In genomic region chr7:74410772-74411171, GRCh38 we compare ENCODE assay signal across 28 cellular contexts. TPM values are rescaled to one million over a fixed set of nuclear protein-coding genes. Genes with fewer than 3 reads are reported as not detected.
DNase-seq lines count a peak whose midpoint lies in the region; FAIRE-seq and TF ChIP-seq lines count a peak whose summit lies in the region.
"Had no signal": no experiment of that assay in that cellular context is flagged by ENCODE, and none has a peak within 500 bp of the region (broad histone marks: within the 10 kb centered on the region; RNA-seq: fewer than 3 reads in every experiment).

No MANE protein-coding gene starts in this region.

- no peaks in the 10 kb centered on the region for H3K9me3 ChIP-seq in HEK293 (ENCODE audit: control insufficient read depth, insufficient read depth, low read depth, low read length)
- H3K9me3 ChIP-seq in astrocyte (ENCODE audit: insufficient read depth, low read depth, low read length): no peaks in the 10 kb centered on the region
- H3K9me3 ChIP-seq in endodermal cell (ENCODE audit: control insufficient read depth, low read length): no peaks in the 10 kb centered on the region
- H3K9me3 ChIP-seq in tibial artery: no peaks in the 10 kb centered on the region
- H3K9me3 ChIP-seq: BE2C, BLaER1 had no signal

- H3K27ac Mint-ChIP-seq in astrocyte (ENCODE audit: unreplicated experiment) (no peak overlapping the region), endodermal cell (no peak overlapping the region), progenitor cell of endocrine pancreas (peak overlapping the region; percentile 93)
- H3K27ac Mint-ChIP-seq: CD14-positive monocyte; CD4-positive, alpha-beta memory T cell; CD4-positive, CD25-positive, alpha-beta regulatory T cell had no signal

- POLR2A ChIA-PET in HEK293 (lab: Yijun Ruan, JAX): no interaction called here

- H3K27ac ChIP-seq in HEK293 (ENCODE audit: extremely low read depth, low read depth, low read length) (no peak overlapping the region), astrocyte (ENCODE audit: low read depth, low read length) (no peak overlapping the region), endodermal cell (ENCODE audit: low read depth, low read length) (no peak overlapping the region), tibial artery (no peak overlapping the region)
- H3K27ac ChIP-seq: BLaER1 had no signal

- H3K36me3 Mint-ChIP-seq in astrocyte (ENCODE audit: low read depth, unreplicated experiment) (no peaks in the 10 kb centered on the region), endodermal cell (ENCODE audit: low read depth) (peaks cover 5% of the 10 kb centered on the region), progenitor cell of endocrine pancreas (ENCODE audit: insufficient read depth) (no peaks in the 10 kb centered on the region)
- H3K36me3 Mint-ChIP-seq: CD14-positive monocyte; CD4-positive, alpha-beta memory T cell; CD4-positive, CD25-positive, alpha-beta regulatory T cell; CD8-positive, alpha-beta memory T cell had no signal

- H3K4me3 ChIP-seq in HEK293 (ENCODE audit: low read depth, low read length): no peak overlapping the region
- H3K4me3 ChIP-seq in astrocyte (ENCODE audit: insufficient read depth, low read depth, low read length): no peak overlapping the region
- no peak overlapping the region for H3K4me3 ChIP-seq in endodermal cell (ENCODE audit: low read length)
- no peak overlapping the region for H3K4me3 ChIP-seq in tibial artery
- H3K4me3 ChIP-seq: BLaER1, GM12878 had no signal

- intact Hi-C loops in tibial artery (cut with DNase I; ENCODE audit: low total_unique reads): no loop called here

- 86 to 96% methylated on average over 2 of the region's 2 CpGs for WGBS in endodermal cell (ENCODE audit: insufficient coverage in 1 of 2, insufficient read length in 1 of 2), 2 experiments

- no peaks in the 10 kb centered on the region for H4K20me1 ChIP-seq in astrocyte (ENCODE audit: insufficient read depth, low read length)
- H4K20me1 ChIP-seq: BLaER1 had no signal

- H3K27me3 Mint-ChIP-seq in astrocyte (ENCODE audit: low read depth, unreplicated experiment) (peaks cover 2% of the 10 kb centered on the region), endodermal cell (ENCODE audit: insufficient read depth) (no peaks in the 10 kb centered on the region), progenitor cell of endocrine pancreas (no peaks in the 10 kb centered on the region)
- H3K27me3 Mint-ChIP-seq: CD4-positive, alpha-beta memory T cell had no signal

- no peak overlapping the region for H2AFZ ChIP-seq in astrocyte (ENCODE audit: low read depth, low read length)

- no peak overlapping the region for H3K4me2 ChIP-seq in astrocyte (ENCODE audit: low read length)
- H3K4me2 ChIP-seq: BLaER1 had no signal

- H3K9me3 Mint-ChIP-seq in astrocyte (ENCODE audit: unreplicated experiment): no peaks in the 10 kb centered on the region
- H3K9me3 Mint-ChIP-seq in endodermal cell: no peaks in the 10 kb centered on the region
- H3K9me3 Mint-ChIP-seq in progenitor cell of endocrine pancreas (ENCODE audit: low read depth): no peaks in the 10 kb centered on the region
- H3K9me3 Mint-ChIP-seq: CD14-positive monocyte; CD4-positive, alpha-beta memory T cell; CD4-positive, CD25-positive, alpha-beta regulatory T cell; CD8-positive, alpha-beta memory T cell had no signal

- H3K4me3 Mint-ChIP-seq in astrocyte (ENCODE audit: unreplicated experiment) (peak overlapping the region; percentile 20), endodermal cell (no peak overlapping the region), progenitor cell of endocrine pancreas (ENCODE audit: low read depth) (no peak overlapping the region)
- H3K4me3 Mint-ChIP-seq: CD14-positive monocyte; CD4-positive, alpha-beta memory T cell; CD4-positive, CD25-positive, alpha-beta regulatory T cell; CD8-positive, alpha-beta memory T cell had no signal

- H3K36me3 ChIP-seq in HEK293 (ENCODE audit: control insufficient read depth in 2 of 2, insufficient read depth in 1 of 2, low read length in 2 of 2) (no peaks in the 10 kb centered on the region), astrocyte (ENCODE audit: insufficient read depth, low read length) (no peaks in the 10 kb centered on the region), endodermal cell (ENCODE audit: control insufficient read depth, insufficient read depth, low read length) (no peaks in the 10 kb centered on the region), tibial artery (no peaks in the 10 kb centered on the region)
- H3K36me3 ChIP-seq: BE2C, BLaER1 had no signal

- DNase-seq in astrocyte (ENCODE audit: low read depth) (no peak), endodermal cell (peak; percentile 31), progenitor cell of endocrine pancreas (ENCODE audit: low spot score, unreplicated experiment) (no peak), tibial artery (no peak), HTR-8/SVneo (ENCODE audit: insufficient read length, low spot score) (no peak), HCEC 1CT (no peak)
- DNase-seq: 8988T; ACHN; BE2C; C1 segment of cervical spinal cord; CD4-positive, alpha-beta memory T cell; CD4-positive, CD25-positive, alpha-beta regulatory T cell; CD8-positive, alpha-beta memory T cell; COR-L47; DMS 273 treated with DMSO at 0.1 percent for 48 hours; DMS153; DMS53; DMS79; DND-41; EL; GDM1 had no signal

- TF ChIP-seq CTCF in HEK293 (tag by site-specific recombination; IDR thresholded peaks at IDR 0.05): no peak
- TF ChIP-seq CTCF in astrocyte (IDR thresholded peaks at IDR 0.05; ENCODE audit: insufficient read depth, low read depth, low read length): no peak
- TF ChIP-seq CTCF in endodermal cell (conservative IDR thresholded peaks at IDR 0.05): no peak
- no peak for TF ChIP-seq CTCF in progenitor cell of endocrine pancreas (IDR thresholded peaks at IDR 0.05; ENCODE audit: unreplicated experiment)
- TF ChIP-seq CTCF in tibial artery (IDR thresholded peaks at IDR 0.05): no peak

- H3K4me1 ChIP-seq in HEK293 (ENCODE audit: control insufficient read depth, insufficient read depth, low read length): no peaks in the 10 kb centered on the region
- H3K4me1 ChIP-seq in astrocyte (ENCODE audit: insufficient read depth, low read length): no peaks in the 10 kb centered on the region
- H3K4me1 ChIP-seq in endodermal cell (ENCODE audit: control insufficient read depth, insufficient read depth, low read length): no peaks in the 10 kb centered on the region
- H3K4me1 ChIP-seq in tibial artery: no peaks in the 10 kb centered on the region
- H3K4me1 ChIP-seq: BE2C had no signal

- no peaks in the 10 kb centered on the region for H3K27me3 ChIP-seq in astrocyte (ENCODE audit: insufficient read depth, low read length)
- H3K27me3 ChIP-seq in endodermal cell (ENCODE audit: control insufficient read depth, insufficient read depth, low read length, poor library complexity, severe bottlenecking): no peaks in the 10 kb centered on the region
- peaks cover 0 to 4% of the 10 kb centered on the region in 2 donors for H3K27me3 ChIP-seq in tibial artery
- H3K27me3 ChIP-seq: BLaER1 had no signal

- no peaks in the 10 kb centered on the region for H3K4me1 Mint-ChIP-seq in astrocyte (ENCODE audit: low read depth, unreplicated experiment)
- no peaks in the 10 kb centered on the region for H3K4me1 Mint-ChIP-seq in endodermal cell
- H3K4me1 Mint-ChIP-seq in progenitor cell of endocrine pancreas (ENCODE audit: low read depth): no peaks in the 10 kb centered on the region
- H3K4me1 Mint-ChIP-seq: CD4-positive, alpha-beta memory T cell; CD4-positive, CD25-positive, alpha-beta regulatory T cell; CD8-positive, alpha-beta memory T cell had no signal

- FAIRE-seq in astrocyte (lab: Jason Lieb, UNC): no peak
- no peak for FAIRE-seq in HTR-8/SVneo (lab: Jason Lieb, UNC)
- FAIRE-seq: A204.1, GM12878, GM12892, GM18507 had no signal

- H3K79me2 ChIP-seq in astrocyte (ENCODE audit: insufficient read depth, low read length): no peaks in the 10 kb centered on the region

- H3K9ac ChIP-seq in astrocyte (ENCODE audit: low read length) (no peak overlapping the region), endodermal cell (ENCODE audit: extremely low read depth, low read length, poor library complexity, severe bottlenecking) (no peak overlapping the region)
- H3K9ac ChIP-seq: BLaER1 had no signal

- CTCF ChIA-PET in HEK293 (lab: Yijun Ruan, JAX): interaction anchor here (0.6 to 4.4 kb wide), 7 partner anchors 10 to 206 kb away, joined by 3 to 40 read pairs (median 3); no protein-coding TSS in a partner anchor

TF ChIP-seq in HEK293, 187 proteins besides CTCF, POLR2A, EP300 and RAD21 (continues in another document):
- TF ChIP-seq MYNN (tag by site-specific recombination; IDR thresholded peaks at IDR 0.05; ENCODE audit: borderline replicate concordance): no peak
- peak; percentile 67 for TF ChIP-seq PRDM1 (tag by site-specific recombination; IDR thresholded peaks at IDR 0.05)
- TF ChIP-seq KLF7 (tag by site-specific recombination; IDR thresholded peaks at IDR 0.05; ENCODE audit: borderline replicate concordance): no peak
- TF ChIP-seq ZSCAN5A (tag by site-specific recombination; IDR thresholded peaks at IDR 0.05): no peak
- peak; percentile 87 for TF ChIP-seq ZNF366 (tag by site-specific recombination; conservative IDR thresholded peaks at IDR 0.05)

RNA-seq across cellular contexts. Expression of gene GTF2IRD1, which starts 42.9 kb away (rescaled TPM):
- total RNA-seq in astrocyte: 19.3 and 20.4 TPM in 2 replicates
- 10 to 100 TPM; 54.8 to 84.4 TPM for total RNA-seq in endodermal cell
- 54.6 TPM for polyA plus RNA-seq in endodermal cell (2013, experiment 1 of 2)
- polyA plus RNA-seq in endodermal cell (2013, experiment 2 of 2): 54.2 TPM
- 52.6 and 60.7 TPM in 2 replicates for total RNA-seq in progenitor cell of endocrine pancreas
- polyA plus RNA-seq: CD14-positive monocyte; CD8-positive, alpha-beta memory T cell had no signal
